Comparison of ENCODE assay signal across 12 cellular contexts in the genomic region with DNA sequence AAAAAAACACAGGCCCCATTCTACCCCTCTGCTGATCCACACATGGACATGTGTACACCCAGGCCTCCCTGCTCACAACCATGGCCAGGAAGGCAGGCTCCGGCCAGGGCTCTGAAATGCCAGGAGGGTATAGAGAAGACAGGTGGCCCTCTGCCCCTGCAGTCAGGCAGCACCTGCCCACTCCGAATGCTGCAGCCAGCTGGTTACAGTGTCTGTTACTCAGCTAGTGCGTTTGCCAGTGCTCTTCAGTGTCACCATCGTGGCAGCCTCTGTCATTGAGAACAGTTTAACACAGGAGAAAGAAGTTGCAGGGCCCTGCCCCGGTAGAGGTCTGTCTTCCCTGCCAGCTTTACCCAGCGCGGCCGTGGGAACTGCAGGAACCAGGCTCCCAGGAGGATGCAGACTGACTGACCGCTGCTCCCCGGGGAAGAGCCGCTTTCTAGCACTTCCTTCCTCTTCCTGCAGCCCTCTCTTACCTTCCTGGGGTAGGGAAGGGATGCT.
DNase-seq lines count a peak whose midpoint lies in the region; ATAC-seq, FAIRE-seq and TF ChIP-seq lines count a peak whose summit lies in the region.
"Had no signal": no experiment of that assay in that cellular context is flagged by ENCODE, and none has a peak within 500 bp of the region (broad histone marks: within the 10 kb centered on the region; RNA-seq: fewer than 3 reads in every experiment).

No MANE protein-coding gene starts in this region.

- no peak overlapping the region for H3K4ac ChIP-seq in mesenchymal stem cell (ENCODE audit: low read depth in 1 of 2, low read length in 2 of 2)

- FAIRE-seq in urothelium cell line (lab: Jason Lieb, UNC), result peak; percentile 63

- H2BK12ac ChIP-seq in mesenchymal stem cell (ENCODE audit: low read length in 2 of 2), result no peak overlapping the region

- TF ChIP-seq POLR2A in gastroesophageal sphincter (IDR thresholded peaks at IDR 0.05), result no peak

- H3K27ac ChIP-seq in mesenchymal stem cell (ENCODE audit: low read length, poor library complexity, severe bottlenecking) (no peak overlapping the region), gastroesophageal sphincter (no peak overlapping the region)
- H3K27ac ChIP-seq: tibial artery had no signal

- H3K14ac ChIP-seq in mesenchymal stem cell (ENCODE audit: low read length in 2 of 2), result no peak overlapping the region

- no peak overlapping the region for H2AK5ac ChIP-seq in mesenchymal stem cell (ENCODE audit: low read length, severe bottlenecking)

- no peak overlapping the region for H2BK5ac ChIP-seq in mesenchymal stem cell (ENCODE audit: low read depth, low read length, poor library complexity, severe bottlenecking)

- WGBS in mesenchymal stem cell, result 56% methylated on average over 10 of the region's 11 CpGs
- WGBS in gastroesophageal sphincter (ENCODE audit: low coverage in 1 of 2), 2 donors, result 10 to 83% methylated on average over 2 of the region's 11 CpGs

- peak overlapping the region; percentile 43 for H3K9ac ChIP-seq in mesenchymal stem cell (ENCODE audit: low read length)

- H3K4me1 ChIP-seq in mesenchymal stem cell (ENCODE audit: control insufficient read depth, insufficient read depth, low read depth, low read length), result peaks cover 8% of the 10 kb centered on the region
- H3K4me1 ChIP-seq in gastroesophageal sphincter, result peaks cover 0 to 27% (median 9%) of the 10 kb centered on the region in 3 donors

- H3K36me3 ChIP-seq in mesenchymal stem cell (ENCODE audit: control insufficient read depth in 1 of 2, insufficient read depth in 2 of 2, low read depth in 1 of 2, low read length in 2 of 2) (no peaks in the 10 kb centered on the region), gastroesophageal sphincter (no peaks in the 10 kb centered on the region)
- H3K36me3 ChIP-seq: tibial artery had no signal

- no peak overlapping the region for H2AFZ ChIP-seq in mesenchymal stem cell (ENCODE audit: low read depth, low read length)

- peak overlapping the region; percentile 52 for H4K91ac ChIP-seq in mesenchymal stem cell (ENCODE audit: low read length)

- H3K23ac ChIP-seq in mesenchymal stem cell (ENCODE audit: low read length in 2 of 2), result no peak overlapping the region

- ATAC-seq in activated CD4-positive, CD25-positive, alpha-beta regulatory T cell treated with anti-CD3 and anti-CD28 coated beads, Interleukin-2, amount 50 U/mL, for 24 hours, result no peak
- no peak for ATAC-seq in HG02588 (IDR thresholded peaks at IDR 0.05; ENCODE audit: unreplicated experiment)
- no peak for ATAC-seq in GM18519 (IDR thresholded peaks at IDR 0.05; ENCODE audit: low FRiP score, unreplicated experiment)
- no peak for ATAC-seq in gastroesophageal sphincter
- ATAC-seq: T-cell had no signal

- H3K79me1 ChIP-seq in mesenchymal stem cell (replicated peaks; ENCODE audit: low read length, poor library complexity, severe bottlenecking), result no peaks in the 10 kb centered on the region

- peak; percentile 24 for DNase-seq in activated CD4-positive, CD25-positive, alpha-beta regulatory T cell treated with anti-CD3 and anti-CD28 coated beads, Interleukin-2, amount 50 U/mL, for 72 hours
- DNase-seq in UCSD-AML1 (lab: John Stamatoyannopoulos, UW; ENCODE audit: unreplicated experiment) (peak; percentile 48), mesenchymal stem cell (no peak), urothelium cell line (ENCODE audit: low spot score) (no peak)
- DNase-seq: activated CD4-positive, alpha-beta T cell treated with anti-CD3 and anti-CD28 coated beads for 1 hour; NCI-H1048 had no signal

- H3K27me3 ChIP-seq in mesenchymal stem cell (ENCODE audit: control insufficient read depth in 1 of 2, insufficient read depth in 1 of 2, low read length in 2 of 2) (peaks cover 0 to 6% of the 10 kb centered on the region in 2 experiments), gastroesophageal sphincter (no peaks in the 10 kb centered on the region)

- TF ChIP-seq CTCF in gastroesophageal sphincter (IDR thresholded peaks at IDR 0.05), result no peak

- H3K4me3 ChIP-seq in mesenchymal stem cell (ENCODE audit: insufficient read depth in 1 of 2, low read depth in 1 of 2, low read length in 2 of 2) (no peak overlapping the region), gastroesophageal sphincter (no peak overlapping the region)
- H3K4me3 ChIP-seq: tibial artery had no signal

- H2BK15ac ChIP-seq in mesenchymal stem cell (ENCODE audit: low read depth, poor library complexity, severe bottlenecking), result no peak overlapping the region

- no peak overlapping the region for H3K18ac ChIP-seq in mesenchymal stem cell (ENCODE audit: low read depth in 1 of 2, low read length in 2 of 2)

- no peak overlapping the region for H2BK120ac ChIP-seq in mesenchymal stem cell (ENCODE audit: low read depth, low read length)

- no peak overlapping the region for H4K8ac ChIP-seq in mesenchymal stem cell (ENCODE audit: low read length)

- TF ChIP-seq EP300 in gastroesophageal sphincter (IDR thresholded peaks at IDR 0.05), result no peak

- H3K9me3 ChIP-seq in mesenchymal stem cell (ENCODE audit: control insufficient read depth, low read length) (no peaks in the 10 kb centered on the region), gastroesophageal sphincter (no peaks in the 10 kb centered on the region)
- H3K9me3 ChIP-seq: tibial artery had no signal

- H3K4me2 ChIP-seq in mesenchymal stem cell (ENCODE audit: low read length, poor library complexity, severe bottlenecking), result no peak overlapping the region

Comparison
In these comparisons a context has a peak if more than half of its experiments do, and no peak if none do; other contexts are left out.
1. DNase-seq: peak in activated CD4-positive, CD25-positive, alpha-beta regulatory T cell treated with anti-CD3 and anti-CD28 coated beads, Interleukin-2, amount 50 U/mL, for 72 hours (single experiment) and UCSD-AML1 (single experiment); none in mesenchymal stem cell (single experiment) and urothelium cell line (single experiment).